ENCODE assay signal across 31 cellular contexts in genomic region chr11:115173136-115173535, GRCh38.
"Had no signal": no experiment of that assay in that cellular context is flagged by ENCODE, and none has a peak within 500 bp of the region (broad histone marks: within the 10 kb centered on the region; RNA-seq: fewer than 3 reads in every experiment).

No MANE protein-coding gene starts in this region.

- H3K27ac ChIP-seq: neutrophil, pancreas, prostate gland, skin epidermis, spleen, suprapubic skin, testis, tibial artery, transverse colon, upper lobe of left lung, vagina had no signal

- H3K4me2 ChIP-seq: smooth muscle cell had no signal

- H3K9me3 ChIP-seq: neutrophil, pancreas, prostate gland, spleen, suprapubic skin, testis, tibial artery, transverse colon, upper lobe of left lung, vagina had no signal

- H3K4me1 ChIP-seq: pancreas, prostate gland, spleen, testis, tibial artery, transverse colon, upper lobe of left lung had no signal

- H3K4me3 ChIP-seq: pancreas, prostate gland, skin epidermis, smooth muscle cell, spleen, suprapubic skin, testis, tibial artery, transverse colon, upper lobe of left lung, vagina had no signal

- FAIRE-seq: pancreas, urothelium cell line had no signal

- DNase-seq: naive B cell; naive thymus-derived CD8-positive, alpha-beta T cell; nephron progenitor cell; nucleus accumbens; pancreas; retina; right cardiac atrium; spleen; stimulated activated CD4-positive, alpha-beta T cell treated with anti-CD3 and anti-CD28 coated beads, Interleukin-12 subunit alpha, Interleukin-12 subunit beta, amount 100 ng/mL, for 4 hours; stimulated activated CD4-positive, alpha-beta T cell treated with anti-CD3 and anti-CD28 coated beads, Interleukin-1b, Interleukin-23, amount 100 ng/mL, for 48 hours; stimulated activated CD4-positive, alpha-beta T cell treated with anti-CD3 and anti-CD28 coated beads, Interleukin-4, amount 100 ng/mL, for 1 hour; stimulated activated CD4-positive, alpha-beta T cell treated with anti-CD3 and anti-CD28 coated beads, Interleukin-4, amount 100 ng/mL, for 4 hours; stimulated activated CD8-positive, alpha-beta memory T cell treated with anti-CD3 and anti-CD28 coated beads, Interleukin-4, amount 100 ng/mL, for 48 hours; stimulated activated naive CD4-positive, alpha-beta T cell; stimulated activated naive CD8-positive, alpha-beta T cell treated with anti-CD3 and anti-CD28 coated beads, Interleukin-15, amount 100 ng/mL, for 72 hours; stimulated activated naive CD8-positive, alpha-beta T cell treated with anti-CD3 and anti-CD28 coated beads, Interleukin-15, Interleukin-2, amounts not matched to agents 100 U/mL and 50 U/mL, for 24 hours; substantia nigra; testis; tibial artery; transverse colon had no signal

- ATAC-seq: naive thymus-derived CD8-positive, alpha-beta T cell; natural killer cell treated with Interleukin-12 subunit alpha and Interleukin-12 subunit beta and Interleukin-15 and Interleukin-18, amount 100 ng/mL, for 72 hours; pancreas; right cardiac atrium; sciatic nerve; stimulated activated memory B cell treated with anti-CD40 and anti-IgM and Interleukin-4, amounts not matched to agents 10 μg/mL and 1 μg/mL and 100 μg/mL, for 72 hours; stimulated activated naive CD8-positive, alpha-beta T cell treated with anti-CD3 and anti-CD28 coated beads, Interleukin-15, amount 100 ng/mL, for 72 hours; stimulated activated naive CD8-positive, alpha-beta T cell treated with anti-CD3 and anti-CD28 coated beads, Interleukin-15, Interleukin-2, amounts not matched to agents 100 U/mL and 50 U/mL, for 24 hours had no signal

- H3K36me3 ChIP-seq: neutrophil, pancreas, prostate gland, spleen, suprapubic skin, tibial artery, transverse colon, upper lobe of left lung, vagina had no signal

- H3K27me3 ChIP-seq: neutrophil, pancreas, testis, transverse colon, upper lobe of left lung, vagina had no signal
